In the genomic region with DNA sequence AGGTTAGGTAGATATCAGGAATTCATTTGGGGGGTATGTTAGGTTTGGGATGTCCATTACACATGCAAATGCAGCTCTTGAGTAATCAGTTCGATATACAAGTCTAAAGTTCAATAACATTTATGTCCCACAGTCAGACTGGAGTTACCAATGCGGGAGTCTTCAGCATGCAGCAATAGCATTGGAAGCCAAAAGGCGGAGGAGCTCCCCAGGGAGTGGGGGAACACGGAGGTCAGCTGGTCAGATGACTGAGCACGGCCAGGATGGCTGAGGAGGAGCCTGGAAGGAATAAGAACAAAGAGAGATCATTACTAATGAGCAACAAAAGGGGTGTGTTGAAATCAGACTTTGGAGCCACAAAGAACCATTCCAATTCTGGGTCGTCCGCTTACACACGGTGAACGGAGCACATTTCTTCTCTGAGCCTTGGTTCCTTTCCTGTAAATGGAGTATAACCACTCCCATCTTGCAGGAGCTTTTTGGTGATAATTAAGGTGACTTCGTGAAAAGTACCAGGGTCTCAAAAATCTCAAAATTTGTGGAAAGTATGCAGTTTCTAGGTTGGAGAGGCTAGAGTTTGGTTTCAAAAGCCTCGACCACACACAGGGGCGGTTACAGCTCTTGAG, we compare ENCODE assay signal across 7 cellular contexts. TPM values are rescaled to one million over a fixed set of nuclear protein-coding genes. Genes with fewer than 3 reads are reported as not detected.
DNase-seq lines count a peak whose midpoint lies in the region; ATAC-seq and TF ChIP-seq lines count a peak whose summit lies in the region.

No MANE protein-coding gene starts in this region.

- H3K36me3 Mint-ChIP-seq in GM23338 (ENCODE audit: low read depth) = peaks cover 33% of the 10 kb centered on the region
- peaks cover 29% of the 10 kb centered on the region for H3K36me3 Mint-ChIP-seq in endodermal cell (ENCODE audit: low read depth)
- H3K36me3 Mint-ChIP-seq in naive B cell = peaks cover 19 to 20% of the 10 kb centered on the region in 2 donors

- peak overlapping the region; percentile 90 for H3K27ac Mint-ChIP-seq in GM23338
- peak overlapping the region; percentile 90 for H3K27ac Mint-ChIP-seq in endodermal cell
- H3K27ac Mint-ChIP-seq in naive B cell = peak overlapping the region; percentile 93 to 97 (median 94)

- CTCF ChIA-PET in PC-3 (lab: Charles Lee) = no interaction called here

- BruUV-seq in PC-3 (replicated peaks; lab: Mats Ljungman, UMichigan) = TSS peak; percentile 68

- H3K9me3 ChIP-seq in PC-3 (ENCODE audit: low read length) = no peaks in the 10 kb centered on the region
- H3K9me3 ChIP-seq in endodermal cell (ENCODE audit: control insufficient read depth, low read length) = peaks cover 27% of the 10 kb centered on the region

- peak; percentile 25 for ATAC-seq in GM23338
- no peak for ATAC-seq in PC-3
- ATAC-seq in naive B cell (ENCODE audit: low read depth in 2 of 2) = peak; percentile 7 to 13
- ATAC-seq in GM21737 (IDR thresholded peaks at IDR 0.05; ENCODE audit: unreplicated experiment) = no peak

- TF ChIP-seq CTCF in GM23338 (conservative IDR thresholded peaks at IDR 0.05; ENCODE audit: low read depth in 2 of 2) (no peak), PC-3 (conservative IDR thresholded peaks at IDR 0.05; ENCODE audit: low read depth, low read length) (no peak), endodermal cell (conservative IDR thresholded peaks at IDR 0.05) (no peak), GM20000 (IDR thresholded peaks at IDR 0.05; ENCODE audit: extremely low read depth, missing control alignments) (no peak)

- H3K4me3 Mint-ChIP-seq in GM23338 (peak overlapping the region; percentile 82), endodermal cell (peak overlapping the region; percentile 70), naive B cell (peak overlapping the region; percentile 86 to 97 (median 94))

- DNase-seq in GM23338 (ENCODE audit: low spot score) (peak; percentile 21), PC-3 (peak; percentile 6), endodermal cell (peak; percentile 53), naive B cell (no peak), GM20000 (ENCODE audit: low spot score) (no peak), COR-L47 (lab: John Stamatoyannopoulos, UW) (no peak)

- H3K27ac ChIP-seq in GM23338 (ENCODE audit: low read depth) (peak overlapping the region; percentile 56; the same call in 1 of the 2 replicates), PC-3 (ENCODE audit: low read length) (peak overlapping the region; percentile 73), endodermal cell (ENCODE audit: low read depth, low read length) (peak overlapping the region; percentile 87)

- H3K27me3 ChIP-seq in GM23338 (ENCODE audit: insufficient read depth) = no peaks in the 10 kb centered on the region
- H3K27me3 ChIP-seq in PC-3 (ENCODE audit: low read length) = no peaks in the 10 kb centered on the region
- H3K27me3 ChIP-seq in endodermal cell (ENCODE audit: control insufficient read depth, insufficient read depth, low read length, poor library complexity, severe bottlenecking) = no peaks in the 10 kb centered on the region

- peaks cover 18% of the 10 kb centered on the region for H3K9me3 Mint-ChIP-seq in GM23338
- H3K9me3 Mint-ChIP-seq in endodermal cell = peaks cover 33% of the 10 kb centered on the region
- peaks cover 0 to 18% (median 8%) of the 10 kb centered on the region in 7 donors for H3K9me3 Mint-ChIP-seq in naive B cell

- peak overlapping the region; percentile 99 for H2AFZ ChIP-seq in GM23338
- H2AFZ ChIP-seq in PC-3 (ENCODE audit: low read length) = peak overlapping the region; percentile 94

- H3K9ac ChIP-seq in PC-3 (ENCODE audit: low read length) (peak overlapping the region; percentile 85), endodermal cell (ENCODE audit: extremely low read depth, low read length, poor library complexity, severe bottlenecking) (peak overlapping the region; percentile 56)

- H3K4me1 Mint-ChIP-seq in GM23338 = peaks cover 31% of the 10 kb centered on the region
- H3K4me1 Mint-ChIP-seq in endodermal cell = peaks cover 17% of the 10 kb centered on the region
- H3K4me1 Mint-ChIP-seq in naive B cell = peaks cover 15 to 39% (median 16%) of the 10 kb centered on the region in 3 donors

- H4K20me1 ChIP-seq in GM23338 (replicated peaks; ENCODE audit: insufficient read depth) (peaks cover 4% of the 10 kb centered on the region), PC-3 (ENCODE audit: low read length) (peaks cover 6% of the 10 kb centered on the region; the same call in 1 of the 2 replicates)

- peaks cover 12% of the 10 kb centered on the region for H3K27me3 Mint-ChIP-seq in GM23338 (ENCODE audit: insufficient read depth, low read depth, poor library complexity)
- H3K27me3 Mint-ChIP-seq in endodermal cell (ENCODE audit: insufficient read depth) = peaks cover 2% of the 10 kb centered on the region
- H3K27me3 Mint-ChIP-seq in naive B cell = peaks cover 0 to 3% (median 0%) of the 10 kb centered on the region in 3 donors

- H3K4me3 ChIP-seq in GM23338 (peak overlapping the region; percentile 83), PC-3 (ENCODE audit: low read length) (peak overlapping the region; percentile 65), endodermal cell (ENCODE audit: low read length) (peak overlapping the region; percentile 60)

- H3K4me2 ChIP-seq in GM23338 = peak overlapping the region; percentile 93
- H3K4me2 ChIP-seq in PC-3 (ENCODE audit: low read length) = peak overlapping the region; percentile 80

- H3K9me2 ChIP-seq in GM23338 (ENCODE audit: insufficient read depth) (no peaks in the 10 kb centered on the region), PC-3 (replicated peaks; ENCODE audit: low read length) (no peaks in the 10 kb centered on the region)

- H3K4me1 ChIP-seq in GM23338 (ENCODE audit: insufficient read depth) (peaks cover 17% of the 10 kb centered on the region), PC-3 (ENCODE audit: insufficient read depth, low read length) (peaks cover 19% of the 10 kb centered on the region), endodermal cell (ENCODE audit: control insufficient read depth, insufficient read depth, low read length) (no peaks in the 10 kb centered on the region)

- POLR2A ChIA-PET in PC-3 (lab: Charles Lee; ENCODE audit: unreplicated experiment) = interaction anchor here (0.8 to 1.5 kb wide), 2 partner anchors 19 to 21 kb away, joined by 5 read pairs; partner anchors contain the start of gene DEPP1

- intact Hi-C loops in PC-3 (cut with micrococcal nuclease) = loop anchor here (1.0 to 10.0 kb wide), 3 partner anchors 18 to 675 kb away; partner anchors contain the start of gene ZFAND4

- no peaks in the 10 kb centered on the region for H3F3A ChIP-seq in GM23338 (replicated peaks; ENCODE audit: low read depth)
- H3F3A ChIP-seq in PC-3 (ENCODE audit: low read length, unreplicated experiment) = no peaks in the 10 kb centered on the region

- H3K79me2 ChIP-seq in GM23338 (replicated peaks; ENCODE audit: insufficient read depth) (peaks cover 37% of the 10 kb centered on the region), PC-3 (ENCODE audit: low read length) (peaks cover 24% of the 10 kb centered on the region)

- no peaks in the 10 kb centered on the region for H3K36me3 ChIP-seq in GM23338 (ENCODE audit: insufficient read depth)
- peaks cover 24% of the 10 kb centered on the region; the same call in 1 of the 2 replicates for H3K36me3 ChIP-seq in PC-3 (ENCODE audit: low read depth, low read length)
- H3K36me3 ChIP-seq in endodermal cell (ENCODE audit: control insufficient read depth, insufficient read depth, low read length) = peaks cover 25% of the 10 kb centered on the region

- 69 to 75% methylated on average over 9 to 12 of the region's 12 CpGs for WGBS in endodermal cell (ENCODE audit: insufficient coverage in 1 of 2, insufficient read length in 1 of 2), 2 experiments

TF ChIP-seq in GM23338, 12 proteins besides CTCF, POLR2A, EP300 and RAD21:
- TF ChIP-seq ZNF331 (CRISPR knock-in tag; IDR thresholded peaks at IDR 0.05; ENCODE audit: low read depth) = no peak
- no peak for TF ChIP-seq NANOG (IDR thresholded peaks at IDR 0.05; ENCODE audit: borderline replicate concordance)
- TF ChIP-seq STAT1 (IDR thresholded peaks at IDR 0.05; ENCODE audit: unreplicated experiment) = no peak
- no peak for TF ChIP-seq JUNB (IDR thresholded peaks at IDR 0.05; ENCODE audit: unreplicated experiment)

RNA-seq across cellular contexts. Expression of gene ZNF22, which starts 0.5 kb away (rescaled TPM):
- 38.7 and 40.5 TPM in 2 replicates for total RNA-seq in GM23338 (2014; rRNA removed; shearing (Covaris generic))
- polyA plus RNA-seq in GM23338 (2016; fragmentation: Nextera tagmentation; extraction: Ambion mirVana) (72.8 and 81.8 TPM in 2 replicates), naive B cell (ENCODE audit: low read depth in 6 of 6) (10 to 100 TPM; 52.9 to 73.2 (median 61.9) TPM)
- total RNA-seq in PC-3 (2014; rRNA removed) (17.6 and 24.8 TPM in 2 replicates), endodermal cell (10 to 100 TPM; 35.5 to 42.5 TPM)
- polyA plus RNA-seq in endodermal cell (2013, experiment 1 of 2) = 59.3 TPM
- 54.5 TPM for polyA plus RNA-seq in endodermal cell (2013, experiment 2 of 2)

RNA-seq across cellular contexts. Expression of gene DEPP1, which starts 21.6 kb away (rescaled TPM):
- 0.12 and 1.3 TPM in 2 replicates for total RNA-seq in GM23338 (2014; rRNA removed; shearing (Covaris generic))
- polyA plus RNA-seq in GM23338 (2016; fragmentation: Nextera tagmentation; extraction: Ambion mirVana) (0.37 TPM in 2 replicates), naive B cell (ENCODE audit: low read depth in 6 of 6) (not detected)
- total RNA-seq in PC-3 (2014; rRNA removed) (8.0 and 9.0 TPM in 2 replicates), endodermal cell (1 to 10 TPM; 1.3 to 2.6 TPM)
- polyA plus RNA-seq in endodermal cell (2013, experiment 1 of 2) = 0.89 TPM
- polyA plus RNA-seq in endodermal cell (2013, experiment 2 of 2) = 1.2 TPM

RNA-seq across cellular contexts. Expression of gene RASSF4, which starts 40.6 kb away (rescaled TPM):
- total RNA-seq in GM23338 (2014; rRNA removed; shearing (Covaris generic)) = 10.3 and 12.4 TPM in 2 replicates
- polyA plus RNA-seq in GM23338 (2016; fragmentation: Nextera tagmentation; extraction: Ambion mirVana) (13.6 and 17.8 TPM in 2 replicates), naive B cell (ENCODE audit: low read depth in 6 of 6) (under 1 TPM in 4 of 6 donors, not detected in 2; 0.06 to 0.60 (median 0.27) TPM)
- total RNA-seq in PC-3 (2014; rRNA removed) (7.7 and 8.7 TPM in 2 replicates), endodermal cell (10 to 100 TPM in 1 of 2 donors, 1 to 10 TPM in 1; 5.2 to 14.1 TPM)
- polyA plus RNA-seq in endodermal cell (2013, experiment 1 of 2) = 17.2 TPM
- polyA plus RNA-seq in endodermal cell (2013, experiment 2 of 2) = 20.0 TPM

Comparison
In these comparisons a context has a peak if more than half of its experiments do, and no peak if none do; other contexts are left out.
1. ATAC-seq: peak in GM23338 (single experiment) and naive B cell (2 of 2); none in PC-3 (single experiment) and GM21737 (single experiment).
2. DNase-seq: peak in GM23338 (single experiment), PC-3 (single experiment) and endodermal cell (single experiment); none in naive B cell (single experiment), GM20000 (single experiment) and COR-L47 (single experiment).
3. Peak in every context shown above with its lines, with median percentiles within 50 percentile points of each other: H3K27ac ChIP-seq, H3K4me3 ChIP-seq, H3K27ac Mint-ChIP-seq and H3K4me3 Mint-ChIP-seq.